28 cellular contexts compared by ENCODE assay signal in the genomic region with DNA sequence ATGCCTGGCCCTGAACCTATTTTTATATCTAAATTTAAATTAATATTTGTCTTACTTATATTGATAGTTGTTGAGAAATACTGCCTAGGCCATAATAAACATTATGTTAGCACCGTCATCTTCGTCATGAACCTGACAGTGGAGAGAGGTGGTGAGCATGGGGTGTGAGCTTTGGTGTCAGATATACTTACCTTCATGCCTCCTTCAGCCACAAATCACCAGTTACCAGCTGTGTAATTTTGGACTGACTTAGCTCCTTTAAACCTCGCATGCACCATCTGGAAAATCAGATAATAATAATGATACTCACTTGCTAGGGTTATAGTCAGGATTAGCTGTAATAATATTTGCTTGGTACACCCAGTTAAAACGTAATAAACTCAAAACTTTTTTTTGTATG. TPM values are rescaled to one million over a fixed set of nuclear protein-coding genes. Genes with fewer than 3 reads are reported as not detected.
A peak's percentile ranks its signal among the peaks of the same experiment; 100 is the strongest.
DNase-seq lines count a peak whose midpoint lies in the region; ATAC-seq and TF ChIP-seq lines count a peak whose summit lies in the region.
"Had no signal": no experiment of that assay in that cellular context is flagged by ENCODE, and none has a peak within 500 bp of the region (broad histone marks: within the 10 kb centered on the region; RNA-seq: fewer than 3 reads in every experiment).

No MANE protein-coding gene starts in this region.

- peak overlapping the region; percentile 49 to 97 (median 90) for H3K27ac Mint-ChIP-seq in naive B cell
- H3K27ac Mint-ChIP-seq: activated CD4-positive, alpha-beta memory T cell treated with anti-CD3 and anti-CD28 coated beads, Interleukin-2, amount 10 ng/mL, durations not matched to agents 7 days and 5 days; activated naive CD4-positive, alpha-beta T cell treated with anti-CD3 and anti-CD28 coated beads for 36 hours; brain had no signal

- H3K27me3 Mint-ChIP-seq in naive B cell, result no peaks in the 10 kb centered on the region
- H3K27me3 Mint-ChIP-seq: activated CD4-positive, alpha-beta memory T cell treated with anti-CD3 and anti-CD28 coated beads, Interleukin-2, amount 10 ng/mL, durations not matched to agents 7 days and 5 days had no signal

- peaks cover 39 to 66% (median 64%) of the 10 kb centered on the region in 3 donors for H3K4me1 Mint-ChIP-seq in naive B cell
- H3K4me1 Mint-ChIP-seq: brain, neural crest cell had no signal

- peak overlapping the region in 5 of 8 donors; percentile 44 to 88 (median 70) for H3K4me3 Mint-ChIP-seq in naive B cell
- H3K4me3 Mint-ChIP-seq: activated CD4-positive, alpha-beta memory T cell treated with anti-CD3 and anti-CD28 coated beads, Interleukin-2, amount 10 ng/mL, durations not matched to agents 7 days and 5 days; activated naive CD4-positive, alpha-beta T cell treated with anti-CD3 and anti-CD28 coated beads for 36 hours; brain; neural crest cell had no signal

- H3K4me3 ChIP-seq in HL-60 (replicated peaks; ENCODE audit: insufficient read depth, low read length) (no peak overlapping the region), ascending aorta (no peak overlapping the region), urinary bladder (ENCODE audit: low read depth, low read length) (no peak overlapping the region), body of pancreas (no peak overlapping the region)
- H3K4me3 ChIP-seq: MG63, pancreas, tibial artery had no signal

- H3K36me3 Mint-ChIP-seq in naive B cell, result peaks cover 7 to 8% of the 10 kb centered on the region in 2 donors

- H3K9me3 ChIP-seq in ascending aorta (no peaks in the 10 kb centered on the region), body of pancreas (no peaks in the 10 kb centered on the region)
- H3K9me3 ChIP-seq: MG63, pancreas, tibial artery had no signal

- DNase-seq in HL-60 (ENCODE audit: low read depth in 1 of 2, low spot score in 1 of 2), result no peak
- DNase-seq in ascending aorta (ENCODE audit: low spot score in 2 of 2), result no peak
- DNase-seq in naive B cell, result no peak
- DNase-seq in body of pancreas, result no peak
- DNase-seq in dermis blood vessel endothelial cell, result no peak
- DNase-seq in T-helper 2 cell, result no peak
- DNase-seq: activated CD4-positive, alpha-beta memory T cell treated with anti-CD3 and anti-CD28 coated beads, Interleukin-2, amount 10 ng/mL, durations not matched to agents 7 days and 5 days; activated CD8-positive, alpha-beta memory T cell treated with anti-CD3 and anti-CD28 coated beads, Interleukin-2, amount 50 U/mL, for 4 hours; activated naive CD4-positive, alpha-beta T cell treated with anti-CD3 and anti-CD28 coated beads for 36 hours; hippocampal formation; MG63; NCI-H1105 treated with DMSO at 0.1 percent for 48 hours; NCI-H187 treated with DMSO at 0.1 percent for 48 hours; NCI-H2171 treated with DMSO at 0.1 percent for 48 hours; NCI-H526; pancreas; stimulated activated CD8-positive, alpha-beta memory T cell treated with anti-CD3 and anti-CD28 coated beads, Interleukin-4, amount 100 ng/mL, for 48 hours; tibial artery had no signal

- no peak for TF ChIP-seq POLR2A in body of pancreas (IDR thresholded peaks at IDR 0.05)

- TF ChIP-seq CTCF in HL-60 (IDR thresholded peaks at IDR 0.05; ENCODE audit: insufficient read depth, low read length) (no peak), ascending aorta (IDR thresholded peaks at IDR 0.05) (no peak), body of pancreas (IDR thresholded peaks at IDR 0.05) (no peak)

- WGBS in urinary bladder, result 76% methylated on average over 4 of the region's 4 CpGs
- WGBS in body of pancreas, 2 donors, result 74 to 78% methylated on average over 4 of the region's 4 CpGs

- H3K27ac ChIP-seq in HL-60 (replicated peaks) (peak overlapping the region; percentile 47; the same call in 1 of the 2 replicates), ascending aorta (peak overlapping the region; percentile 10 to 12), urinary bladder (ENCODE audit: low read depth) (peak overlapping the region; percentile 16), body of pancreas (no peak overlapping the region)
- H3K27ac ChIP-seq: KMS-11, tibial artery had no signal

- ATAC-seq in naive B cell (ENCODE audit: low read depth in 2 of 2) (no peak), body of pancreas (no peak)
- ATAC-seq: SK-N-SH treated with all-trans-retinoic acid at 6 μM for 48 hours had no signal

- H3K36me3 ChIP-seq in ascending aorta (no peaks in the 10 kb centered on the region), urinary bladder (ENCODE audit: insufficient read depth) (no peaks in the 10 kb centered on the region), body of pancreas (replicated peaks in 1 of 2; ENCODE audit: insufficient read depth in 1 of 2, low read depth in 2 of 2) (no peaks in the 10 kb centered on the region)
- H3K36me3 ChIP-seq: pancreas had no signal

- intact Hi-C loops in ascending aorta (cut with DNase I), result no loop called here
- intact Hi-C loops in body of pancreas (cut with DNase I), result no loop called here

- peaks cover 0 to 5% of the 10 kb centered on the region in 2 donors for H3K4me1 ChIP-seq in ascending aorta
- no peaks in the 10 kb centered on the region for H3K4me1 ChIP-seq in urinary bladder (ENCODE audit: insufficient read depth)
- H3K4me1 ChIP-seq in body of pancreas, result peaks cover 3% of the 10 kb centered on the region
- H3K4me1 ChIP-seq: pancreas had no signal

- H3K27me3 ChIP-seq in HL-60 (ENCODE audit: insufficient read depth, poor library complexity, severe bottlenecking), result no peaks in the 10 kb centered on the region
- H3K27me3 ChIP-seq in ascending aorta, result no peaks in the 10 kb centered on the region
- H3K27me3 ChIP-seq in body of pancreas, result no peaks in the 10 kb centered on the region
- H3K27me3 ChIP-seq: MG63, pancreas, tibial artery had no signal

- H3K9me3 Mint-ChIP-seq in naive B cell, result no peaks in the 10 kb centered on the region
- H3K9me3 Mint-ChIP-seq: activated CD4-positive, alpha-beta memory T cell treated with anti-CD3 and anti-CD28 coated beads, Interleukin-2, amount 10 ng/mL, durations not matched to agents 7 days and 5 days; activated naive CD4-positive, alpha-beta T cell treated with anti-CD3 and anti-CD28 coated beads for 36 hours; brain; neural crest cell had no signal

RNA-seq across cellular contexts. Expression of a gene that starts 35.0 kb away (rescaled TPM):
- total RNA-seq in ascending aorta (69.8 TPM), urinary bladder (18.3 TPM), body of pancreas (10 to 100 TPM in 1 of 2 donors, 1 to 10 TPM in 1; 7.3 to 10.1 TPM), dermis blood vessel endothelial cell (16.5 and 18.5 TPM in 2 replicates)
- polyA plus RNA-seq in naive B cell (ENCODE audit: low read depth in 6 of 6) (100 to 1,000 TPM in 5 of 6 donors, 10 to 100 TPM in 1; 96.0 to 209 (median 155) TPM), urinary bladder (12.1 TPM)

RNA-seq across cellular contexts. Expression of a gene that starts 46.6 kb away (rescaled TPM):
- total RNA-seq in ascending aorta (not detected), urinary bladder (not detected), body of pancreas (not detected), dermis blood vessel endothelial cell (not detected in 2 replicates)
- polyA plus RNA-seq in naive B cell (ENCODE audit: low read depth in 6 of 6) (10 to 100 TPM; 24.0 to 75.8 (median 39.7) TPM), urinary bladder (not detected)
- total RNA-seq: activated CD4-positive, alpha-beta memory T cell treated with anti-CD3 and anti-CD28 coated beads, Interleukin-2, amount 10 ng/mL, durations not matched to agents 7 days and 5 days; activated naive CD4-positive, alpha-beta T cell treated with anti-CD3 and anti-CD28 coated beads for 36 hours; cerebellum; Daoy; lung microvascular endothelial cell; neural crest cell; Right ventricle myocardium inferior; T-helper 2 cell treated with Interferon-gamma antibody and Interleukin-4, amounts not matched to agents 100 ng/mL and 5 ng/mL, for 36 hours had no signal
- polyA plus RNA-seq: pancreas had no signal

Comparison
In these comparisons a context has a peak if more than half of its experiments do, and no peak if none do; other contexts are left out.
1. H3K27ac ChIP-seq: peak in HL-60 (single experiment), ascending aorta (2 of 2) and urinary bladder (single experiment); none in body of pancreas (0 of 4).